Comparison of ENCODE assay signal across 8 cellular contexts in genomic region chr10:73096452-73097304, GRCh38.
DNase-seq lines count a peak whose midpoint lies in the region; ATAC-seq lines count a peak whose summit lies in the region.

Gene P4HA1 (minus strand): TSS chr10:73096866. CDS start chr10:73074883, 21,983 bp downstream.

- DNase-seq in COLO829 (ENCODE audit: low spot score): peak; percentile 93
- DNase-seq in HS-5 (ENCODE audit: low read depth): peak; percentile 82
- peak; percentile 89 for DNase-seq in NK-92 (lab: John Stamatoyannopoulos, UW; ENCODE audit: unreplicated experiment)
- peak; percentile 97 for DNase-seq in activated CD8-positive, alpha-beta memory T cell treated with anti-CD3 and anti-CD28 coated beads for 1 hour (ENCODE audit: extremely low read depth in 1 of 2, low read depth in 1 of 2)
- peak; percentile 96 for DNase-seq in effector CD4-positive, alpha-beta T cell
- DNase-seq in medulla oblongata (ENCODE audit: extremely low spot score): peak; percentile 99
- peak; percentile 95 for DNase-seq in stimulated activated CD8-positive, alpha-beta memory T cell treated with anti-CD3 and anti-CD28 coated beads, Interleukin-12 subunit alpha, Interleukin-12 subunit beta, amount 100 ng/mL, for 1 hour (ENCODE audit: low read depth)

- ATAC-seq in GM19468 (IDR thresholded peaks at IDR 0.05; ENCODE audit: extremely low read depth, unreplicated experiment): peak; percentile 84

Comparison
In these comparisons a context has a peak if more than half of its experiments do, and no peak if none do; other contexts are left out.
1. Peak in every context shown above with its lines: DNase-seq and ATAC-seq.